1 cellular context compared by ENCODE assay signal in the genomic region with DNA sequence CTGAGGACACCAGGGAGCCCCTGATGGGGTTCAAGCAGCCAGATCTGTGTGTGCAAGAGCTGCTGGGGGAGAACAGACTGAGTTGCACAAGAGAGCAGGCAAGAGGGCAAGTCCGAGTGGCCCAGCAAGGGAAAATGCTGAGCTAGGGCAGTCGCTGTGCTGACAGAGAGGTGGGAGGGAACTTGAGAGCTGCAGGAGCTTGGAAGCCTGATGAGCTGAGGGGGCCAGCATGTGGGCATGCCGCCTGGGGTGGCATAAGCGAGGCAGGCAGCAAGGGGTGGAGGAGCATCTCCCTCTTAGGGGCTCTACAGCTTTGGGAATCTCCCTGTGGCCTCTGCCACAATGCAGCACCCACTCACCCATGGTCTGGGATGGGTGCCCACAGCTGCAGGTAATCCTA.
A peak's percentile ranks its signal among the peaks of the same experiment; 100 is the strongest.
TF ChIP-seq lines count a peak whose summit lies in the region.

No MANE protein-coding gene starts in this region.

TF ChIP-seq in HEK293, 187 proteins besides CTCF, POLR2A, EP300 and RAD21 (continued from another document):
- TF ChIP-seq, protein P1, sequence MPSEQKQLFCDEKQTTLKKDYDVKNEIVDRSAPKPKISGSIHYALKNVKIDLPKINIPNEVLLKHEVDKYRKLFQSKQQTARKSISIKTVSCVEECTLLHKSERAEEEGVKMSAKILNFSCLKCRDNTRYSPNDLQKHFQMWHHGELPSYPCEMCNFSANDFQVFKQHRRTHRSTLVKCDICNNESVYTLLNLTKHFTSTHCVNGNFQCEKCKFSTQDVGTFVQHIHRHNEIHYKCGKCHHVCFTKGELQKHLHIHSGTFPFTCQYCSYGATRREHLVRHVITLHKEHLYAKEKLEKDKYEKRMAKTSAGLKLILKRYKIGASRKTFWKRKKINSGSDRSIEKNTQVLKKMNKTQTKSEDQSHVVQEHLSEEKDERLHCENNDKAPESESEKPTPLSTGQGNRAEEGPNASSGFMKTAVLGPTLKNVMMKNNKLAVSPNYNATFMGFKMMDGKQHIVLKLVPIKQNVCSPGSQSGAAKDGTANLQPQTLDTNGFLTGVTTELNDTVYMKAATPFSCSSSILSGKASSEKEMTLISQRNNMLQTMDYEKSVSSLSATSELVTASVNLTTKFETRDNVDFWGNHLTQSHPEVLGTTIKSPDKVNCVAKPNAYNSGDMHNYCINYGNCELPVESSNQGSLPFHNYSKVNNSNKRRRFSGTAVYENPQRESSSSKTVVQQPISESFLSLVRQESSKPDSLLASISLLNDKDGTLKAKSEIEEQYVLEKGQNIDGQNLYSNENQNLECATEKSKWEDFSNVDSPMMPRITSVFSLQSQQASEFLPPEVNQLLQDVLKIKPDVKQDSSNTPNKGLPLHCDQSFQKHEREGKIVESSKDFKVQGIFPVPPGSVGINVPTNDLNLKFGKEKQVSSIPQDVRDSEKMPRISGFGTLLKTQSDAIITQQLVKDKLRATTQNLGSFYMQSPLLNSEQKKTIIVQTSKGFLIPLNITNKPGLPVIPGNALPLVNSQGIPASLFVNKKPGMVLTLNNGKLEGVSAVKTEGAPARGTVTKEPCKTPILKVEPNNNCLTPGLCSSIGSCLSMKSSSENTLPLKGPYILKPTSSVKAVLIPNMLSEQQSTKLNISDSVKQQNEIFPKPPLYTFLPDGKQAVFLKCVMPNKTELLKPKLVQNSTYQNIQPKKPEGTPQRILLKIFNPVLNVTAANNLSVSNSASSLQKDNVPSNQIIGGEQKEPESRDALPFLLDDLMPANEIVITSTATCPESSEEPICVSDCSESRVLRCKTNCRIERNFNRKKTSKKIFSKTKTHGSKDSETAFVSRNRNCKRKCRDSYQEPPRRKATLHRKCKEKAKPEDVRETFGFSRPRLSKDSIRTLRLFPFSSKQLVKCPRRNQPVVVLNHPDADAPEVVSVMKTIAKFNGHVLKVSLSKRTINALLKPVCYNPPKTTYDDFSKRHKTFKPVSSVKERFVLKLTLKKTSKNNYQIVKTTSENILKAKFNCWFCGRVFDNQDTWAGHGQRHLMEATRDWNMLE (tag by site-specific recombination; conservative IDR thresholded peaks at IDR 0.05; ENCODE audit: low read depth), result no peak
- TF ChIP-seq ZIC2 (tag by site-specific recombination; IDR thresholded peaks at IDR 0.05) (peak; percentile 90), ZNF529 (tag by site-specific recombination; IDR thresholded peaks at IDR 0.05; ENCODE audit: insufficient replicate concordance) (no peak), ZNF169 (tag by site-specific recombination; IDR thresholded peaks at IDR 0.05) (no peak)
- TF ChIP-seq, protein P2, sequence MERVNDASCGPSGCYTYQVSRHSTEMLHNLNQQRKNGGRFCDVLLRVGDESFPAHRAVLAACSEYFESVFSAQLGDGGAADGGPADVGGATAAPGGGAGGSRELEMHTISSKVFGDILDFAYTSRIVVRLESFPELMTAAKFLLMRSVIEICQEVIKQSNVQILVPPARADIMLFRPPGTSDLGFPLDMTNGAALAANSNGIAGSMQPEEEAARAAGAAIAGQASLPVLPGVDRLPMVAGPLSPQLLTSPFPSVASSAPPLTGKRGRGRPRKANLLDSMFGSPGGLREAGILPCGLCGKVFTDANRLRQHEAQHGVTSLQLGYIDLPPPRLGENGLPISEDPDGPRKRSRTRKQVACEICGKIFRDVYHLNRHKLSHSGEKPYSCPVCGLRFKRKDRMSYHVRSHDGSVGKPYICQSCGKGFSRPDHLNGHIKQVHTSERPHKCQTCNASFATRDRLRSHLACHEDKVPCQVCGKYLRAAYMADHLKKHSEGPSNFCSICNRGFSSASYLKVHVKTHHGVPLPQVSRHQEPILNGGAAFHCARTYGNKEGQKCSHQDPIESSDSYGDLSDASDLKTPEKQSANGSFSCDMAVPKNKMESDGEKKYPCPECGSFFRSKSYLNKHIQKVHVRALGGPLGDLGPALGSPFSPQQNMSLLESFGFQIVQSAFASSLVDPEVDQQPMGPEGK (tag by site-specific recombination; IDR thresholded peaks at IDR 0.05), result no peak
- TF ChIP-seq, protein P3, sequence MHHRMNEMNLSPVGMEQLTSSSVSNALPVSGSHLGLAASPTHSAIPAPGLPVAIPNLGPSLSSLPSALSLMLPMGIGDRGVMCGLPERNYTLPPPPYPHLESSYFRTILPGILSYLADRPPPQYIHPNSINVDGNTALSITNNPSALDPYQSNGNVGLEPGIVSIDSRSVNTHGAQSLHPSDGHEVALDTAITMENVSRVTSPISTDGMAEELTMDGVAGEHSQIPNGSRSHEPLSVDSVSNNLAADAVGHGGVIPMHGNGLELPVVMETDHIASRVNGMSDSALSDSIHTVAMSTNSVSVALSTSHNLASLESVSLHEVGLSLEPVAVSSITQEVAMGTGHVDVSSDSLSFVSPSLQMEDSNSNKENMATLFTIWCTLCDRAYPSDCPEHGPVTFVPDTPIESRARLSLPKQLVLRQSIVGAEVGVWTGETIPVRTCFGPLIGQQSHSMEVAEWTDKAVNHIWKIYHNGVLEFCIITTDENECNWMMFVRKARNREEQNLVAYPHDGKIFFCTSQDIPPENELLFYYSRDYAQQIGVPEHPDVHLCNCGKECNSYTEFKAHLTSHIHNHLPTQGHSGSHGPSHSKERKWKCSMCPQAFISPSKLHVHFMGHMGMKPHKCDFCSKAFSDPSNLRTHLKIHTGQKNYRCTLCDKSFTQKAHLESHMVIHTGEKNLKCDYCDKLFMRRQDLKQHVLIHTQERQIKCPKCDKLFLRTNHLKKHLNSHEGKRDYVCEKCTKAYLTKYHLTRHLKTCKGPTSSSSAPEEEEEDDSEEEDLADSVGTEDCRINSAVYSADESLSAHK (tag by site-specific recombination; IDR thresholded peaks at IDR 0.05), result no peak
TF ChIP-seq in HEK293: peak in this region for 2.
